ENCODE assay signal across 34 cellular contexts in the genomic region with DNA sequence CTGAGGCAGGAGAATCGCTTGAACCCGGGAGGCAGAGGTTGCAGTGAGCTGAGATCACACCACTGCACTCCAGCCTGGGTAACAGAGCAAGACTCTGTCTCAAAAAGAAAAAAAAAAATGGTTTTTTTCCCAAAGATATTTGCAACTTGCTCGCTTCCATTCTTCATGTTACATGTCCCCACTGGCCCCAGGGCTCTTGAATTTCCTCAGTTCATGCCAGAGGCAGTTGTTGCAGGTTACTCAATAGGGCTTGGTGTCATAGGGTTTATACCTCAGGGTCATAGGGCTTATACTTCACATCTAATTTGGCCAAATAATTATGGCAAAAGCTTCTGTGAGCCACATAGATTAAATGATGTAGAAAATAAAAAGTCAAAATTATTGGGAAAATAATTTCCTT.
"Had no signal": no experiment of that assay in that cellular context is flagged by ENCODE, and none has a peak within 500 bp of the region (broad histone marks: within the 10 kb centered on the region; RNA-seq: fewer than 3 reads in every experiment).

No MANE protein-coding gene starts in this region.

- DNase-seq: Karpas-422, Kasumi-1, MG63, MM.1S, MV-4-11, NCI-H1048, NCI-H1092, NCI-H1092 treated with DMSO at 0.1 percent for 48 hours, NCI-H1105, NCI-H1105 treated with DMSO at 0.1 percent for 48 hours, NCI-H1417, NCI-H1417 treated with DMSO at 0.1 percent for 48 hours, NCI-H1436, NCI-H1436 treated with DMSO at 0.1 percent for 48 hours, NCI-H146, NCI-H1694, NCI-H1694 treated with DMSO at 0.1 percent for 48 hours, NCI-H187, NCI-H187 treated with DMSO at 0.1 percent for 48 hours, NCI-H1930, NCI-H2029, NCI-H2029 treated with DMSO at 0.1 percent for 48 hours, NCI-H2081, NCI-H2081 treated with DMSO at 0.1 percent for 48 hours, NCI-H2107, NCI-H2171, NCI-H2171 treated with DMSO at 0.1 percent for 48 hours, NCI-H2227 treated with DMSO at 0.1 percent for 48 hours, NCI-H226, NCI-H345, NCI-H446, NCI-H446 treated with DMSO at 0.1 percent for 48 hours, NCI-H510A had no signal

- H3K36me3 ChIP-seq: MG63 had no signal

- H3K27ac ChIP-seq: KMS-11 had no signal

- H3K4me2 ChIP-seq: KMS-11 had no signal

- H3K9me3 ChIP-seq: MG63 had no signal

- H3K27me3 ChIP-seq: MG63 had no signal

- H3K4me3 ChIP-seq: MG63 had no signal

- H3K9ac ChIP-seq: KMS-11 had no signal
